Comparison of ENCODE assay signal across 26 cellular contexts in genomic region chr2:141062443-141062842, GRCh38.
DNase-seq lines count a peak whose midpoint lies in the region; ATAC-seq, FAIRE-seq and TF ChIP-seq lines count a peak whose summit lies in the region.
"Had no signal": no experiment of that assay in that cellular context is flagged by ENCODE, and none has a peak within 500 bp of the region (broad histone marks: within the 10 kb centered on the region; RNA-seq: fewer than 3 reads in every experiment).

No MANE protein-coding gene starts in this region.

- intact Hi-C loops in heart right ventricle (cut with DNase I): no loop called here
- intact Hi-C loops in pancreas (cut with DNase I): no loop called here

- H3K9me3 ChIP-seq in heart right ventricle: no peaks in the 10 kb centered on the region
- no peaks in the 10 kb centered on the region for H3K9me3 ChIP-seq in pancreas
- H3K9me3 ChIP-seq: HAP-1 had no signal

- H3K27ac ChIP-seq in VCaP (0 out of 2 replicates have a peak overlapping the region, but pooled peaks have one; percentile 15), heart right ventricle (no peak overlapping the region), pancreas (no peak overlapping the region)
- H3K27ac ChIP-seq: 22Rv1, KMS-11 had no signal

- no peak for TF ChIP-seq CTCF in VCaP (conservative IDR thresholded peaks at IDR 0.05)
- no peak for TF ChIP-seq CTCF in heart right ventricle (IDR thresholded peaks at IDR 0.05)
- no peak for TF ChIP-seq CTCF in pancreas (IDR thresholded peaks at IDR 0.05)

- peak in 7 of 8 donors; percentile 69 to 92 (median 84) for ATAC-seq in heart right ventricle
- ATAC-seq in pancreas: peak; percentile 45 to 84 (median 66)
- ATAC-seq in GM18502 (IDR thresholded peaks at IDR 0.05; ENCODE audit: poor library complexity, unreplicated experiment): no peak

- FAIRE-seq in pancreas (lab: Jason Lieb, UNC): no peak

- H3K4me1 ChIP-seq in heart right ventricle: peaks cover 0 to 5% (median 0%) of the 10 kb centered on the region in 9 donors
- no peaks in the 10 kb centered on the region for H3K4me1 ChIP-seq in pancreas

- peak; percentile 49 for DNase-seq in NCI-H82 (lab: John Stamatoyannopoulos, UW)
- no peak for DNase-seq in NCI-H82 treated with DMSO at 0.1 percent for 48 hours (lab: John Stamatoyannopoulos, UW; ENCODE audit: unreplicated experiment)
- DNase-seq in heart right ventricle: peak; percentile 8 to 37
- DNase-seq in pancreas: peak in 3 of 6 donors; percentile 15 to 24 (median 18)
- no peak for DNase-seq in NK-92 (lab: John Stamatoyannopoulos, UW; ENCODE audit: unreplicated experiment)
- no peak for DNase-seq in stimulated activated naive CD4-positive, alpha-beta T cell treated with Interleukin-2 at 50 U/mL for 16 hours (lab: John Stamatoyannopoulos, UW)
- DNase-seq: Calu3, DND-41, GOT3, HFFc6, MM.1S, NCI-H1048, NCI-H1417, NCI-H1694, NCI-H2081, NCI-H2171, NCI-H345, NCI-H524, NCI-H748 treated with DMSO at 0.1 percent for 48 hours, RPMI8226, SHP77 treated with DMSO at 0.1 percent for 48 hours had no signal

- H3K27me3 ChIP-seq in heart right ventricle (no peaks in the 10 kb centered on the region), pancreas (no peaks in the 10 kb centered on the region)

- H3K36me3 ChIP-seq in heart right ventricle (no peaks in the 10 kb centered on the region), pancreas (no peaks in the 10 kb centered on the region)
- H3K36me3 ChIP-seq: HAP-1 had no signal

- 14 to 21% methylated on average over 1 of the region's 1 CpG for WGBS in heart right ventricle, 2 donors
- WGBS in pancreas, 2 donors: 10 to 17% methylated on average over 1 of the region's 1 CpG

- H3K4me3 ChIP-seq in heart right ventricle (no peak overlapping the region), pancreas (no peak overlapping the region)
- H3K4me3 ChIP-seq: HAP-1 had no signal

Comparison
In these comparisons a context has a peak if more than half of its experiments do, and no peak if none do; other contexts are left out.
1. DNase-seq: peak in NCI-H82 (single experiment) and heart right ventricle (2 of 2); none in NCI-H82 treated with DMSO at 0.1 percent for 48 hours (single experiment), NK-92 (single experiment) and stimulated activated naive CD4-positive, alpha-beta T cell treated with Interleukin-2 at 50 U/mL for 16 hours (single experiment).